Comparison of ENCODE assay signal across 8 cellular contexts in the genomic region with DNA sequence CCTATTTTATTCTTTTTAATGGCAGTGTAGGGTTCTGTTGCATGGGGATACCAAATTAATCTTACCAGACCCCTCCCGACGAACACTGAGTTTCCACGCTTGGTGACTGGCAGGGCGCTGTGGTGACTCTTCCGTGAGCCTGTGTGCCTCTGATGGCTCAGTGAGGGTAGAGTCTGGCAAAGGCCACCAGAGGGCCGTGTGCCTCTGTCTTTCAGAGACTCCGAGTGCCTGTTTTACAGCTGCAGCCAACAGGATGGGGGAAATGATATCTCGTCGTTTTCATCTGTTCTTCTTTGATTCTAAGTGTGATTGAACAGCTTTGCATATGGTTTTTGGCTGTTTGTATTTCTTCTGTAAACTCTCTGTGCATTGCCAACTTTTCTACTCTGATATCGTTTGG.
DNase-seq lines count a peak whose midpoint lies in the region; ATAC-seq and TF ChIP-seq lines count a peak whose summit lies in the region.

No MANE protein-coding gene starts in this region.

- H3K4me1 Mint-ChIP-seq in activated naive CD8-positive, alpha-beta T cell treated with anti-CD3 and anti-CD28 coated beads, Interleukin-2, amount 10 ng/mL, durations not matched to agents 7 days and 5 days, result peaks cover 9% of the 10 kb centered on the region

- no peaks in the 10 kb centered on the region for H3K36me3 ChIP-seq in hepatocyte (replicated peaks; ENCODE audit: insufficient read depth, low read depth)

- no peak overlapping the region for H3K4me3 Mint-ChIP-seq in activated naive CD8-positive, alpha-beta T cell treated with anti-CD3 and anti-CD28 coated beads, Interleukin-2, amount 10 ng/mL, durations not matched to agents 7 days and 5 days

- no peaks in the 10 kb centered on the region for H3K9me3 Mint-ChIP-seq in activated naive CD8-positive, alpha-beta T cell treated with anti-CD3 and anti-CD28 coated beads, Interleukin-2, amount 10 ng/mL, durations not matched to agents 7 days and 5 days

- H3K9me2 ChIP-seq in hepatocyte (replicated peaks; ENCODE audit: insufficient read depth), result no peaks in the 10 kb centered on the region

- no peaks in the 10 kb centered on the region for H3K27me3 Mint-ChIP-seq in activated naive CD8-positive, alpha-beta T cell treated with anti-CD3 and anti-CD28 coated beads, Interleukin-2, amount 10 ng/mL, durations not matched to agents 7 days and 5 days

- H3K36me3 Mint-ChIP-seq in activated naive CD8-positive, alpha-beta T cell treated with anti-CD3 and anti-CD28 coated beads, Interleukin-2, amount 10 ng/mL, durations not matched to agents 7 days and 5 days, result peaks cover 31% of the 10 kb centered on the region

- no peaks in the 10 kb centered on the region for H3K4me1 ChIP-seq in hepatocyte (ENCODE audit: insufficient read depth)

- peak; percentile 57 for TF ChIP-seq CTCF in hepatocyte (IDR thresholded peaks at IDR 0.05; ENCODE audit: poor library complexity)

- H3K27ac Mint-ChIP-seq in activated naive CD8-positive, alpha-beta T cell treated with anti-CD3 and anti-CD28 coated beads, Interleukin-2, amount 10 ng/mL, durations not matched to agents 7 days and 5 days, result no peak overlapping the region

- H3K4me3 ChIP-seq in hepatocyte, result no peak overlapping the region

- WGBS in hepatocyte (ENCODE audit: low lambda C conversion rate, missing lambda C conversion rate), result 50% methylated on average over 10 of the region's 10 CpGs

- no peak overlapping the region for H2AFZ ChIP-seq in hepatocyte

- no peaks in the 10 kb centered on the region for H4K20me1 ChIP-seq in hepatocyte (ENCODE audit: insufficient read depth, poor library complexity, severe bottlenecking)

- POLR2A ChIA-PET in activated naive CD8-positive, alpha-beta T cell treated with anti-CD3 and anti-CD28 coated beads, Interleukin-2, amount 10 ng/mL, durations not matched to agents 7 days and 5 days (lab: Charles Lee), result interaction anchor here (0.7 kb wide), 2 partner anchors 55 to 1886 kb away, joined by 3 to 6 read pairs; no protein-coding TSS in a partner anchor

- no peak overlapping the region for H3K27ac ChIP-seq in hepatocyte

- DNase-seq in ELF-1 (ENCODE audit: low read depth, low spot score) (peak; percentile 63), HT-29 (ENCODE audit: low spot score) (peak; percentile 28), RPMI8226 (peak; percentile 30), hepatocyte (ENCODE audit: low spot score) (peak; percentile 61), smooth muscle cell of the brain vasculature (ENCODE audit: low read depth, low spot score) (peak; percentile 12), HCEC 1CT (no peak)
- peak; percentile 41 for DNase-seq in activated naive CD8-positive, alpha-beta T cell treated with anti-CD3 and anti-CD28 coated beads, Interleukin-2, amount 10 ng/mL, durations not matched to agents 7 days and 5 days

- peak; percentile 98 for ATAC-seq in GM21447 (IDR thresholded peaks at IDR 0.05; ENCODE audit: unreplicated experiment)
- peak; percentile 100 for ATAC-seq in activated naive CD8-positive, alpha-beta T cell treated with anti-CD3 and anti-CD28 coated beads, Interleukin-2, amount 10 ng/mL, durations not matched to agents 7 days and 5 days (ENCODE audit: low read depth)

- no peaks in the 10 kb centered on the region for H3K9me3 ChIP-seq in hepatocyte (ENCODE audit: low read depth)

- H3K4me2 ChIP-seq in hepatocyte, result no peak overlapping the region

- no peaks in the 10 kb centered on the region for H3K27me3 ChIP-seq in hepatocyte

- H3K79me2 ChIP-seq in hepatocyte, result no peaks in the 10 kb centered on the region
